In genomic region chr16:494676-495075, GRCh38 we compare ENCODE assay signal across 6 cellular contexts. TPM values are rescaled to one million over a fixed set of nuclear protein-coding genes. Genes with fewer than 3 reads are reported as not detected.
DNase-seq lines count a peak whose midpoint lies in the region; FAIRE-seq and TF ChIP-seq lines count a peak whose summit lies in the region.
"Not testable (repeated sequence)": the region's sequence is repeated elsewhere in the genome, so short reads cannot be mapped to it uniquely, and the experiment has no call there.

No MANE protein-coding gene starts in this region.

- FAIRE-seq in GM12891 (lab: Jason Lieb, UNC) (peak; percentile 50), bronchial epithelial cell (lab: Jason Lieb, UNC) (peak; percentile 40), colon (lab: Jason Lieb, UNC) (peak; percentile 98), small intestine (lab: Jason Lieb, UNC) (peak; percentile 97)

- not testable (repeated sequence) for H3K27ac ChIP-seq in esophagus squamous epithelium; small intestine (ENCODE audit: low read depth in 1 of 2, low read length in 1 of 2)

- not testable (repeated sequence) for TF ChIP-seq POLR2A in GM12891 (IDR thresholded peaks at IDR 0.05; ENCODE audit: low read depth, low read length); esophagus squamous epithelium (IDR thresholded peaks at IDR 0.05)

- not testable (repeated sequence) for H3K27me3 ChIP-seq in bronchial epithelial cell (ENCODE audit: control insufficient read depth, insufficient read depth, low read length); esophagus squamous epithelium; small intestine (ENCODE audit: control insufficient read depth in 2 of 2, insufficient read depth in 2 of 2, low read length in 2 of 2)

- H3K36me3 ChIP-seq in bronchial epithelial cell (ENCODE audit: control insufficient read depth, insufficient read depth, low read length) (peaks cover 13% of the 10 kb centered on the region), esophagus squamous epithelium (peaks cover 0 to 45% (median 4%) of the 10 kb centered on the region in 3 donors)
- not testable (repeated sequence) for H3K36me3 ChIP-seq in small intestine (ENCODE audit: control insufficient read depth in 2 of 2, insufficient read depth in 2 of 2, low read length in 2 of 2)

- H3K4me3 ChIP-seq in bronchial epithelial cell (ENCODE audit: low read depth, low read length); esophagus squamous epithelium; small intestine (ENCODE audit: low read depth in 1 of 2, low read length in 2 of 2): not testable (repeated sequence)

- TF ChIP-seq CTCF in bronchial epithelial cell (IDR thresholded peaks at IDR 0.05; ENCODE audit: insufficient read depth, low read length, severe bottlenecking); esophagus squamous epithelium (IDR thresholded peaks at IDR 0.05): not testable (repeated sequence)

- not testable (repeated sequence) for DNase-seq in GM12891 (ENCODE audit: insufficient read length, low spot score); bronchial epithelial cell (ENCODE audit: low read depth); small intestine
- DNase-seq in esophagus squamous epithelium (lab: John Stamatoyannopoulos, UW) (peak; percentile 15), mesenteric fat pad (ENCODE audit: low spot score) (peak; percentile 93)

- not testable (repeated sequence) for H3K4me1 ChIP-seq in esophagus squamous epithelium; small intestine (ENCODE audit: control insufficient read depth in 2 of 2, insufficient read depth in 1 of 2, low read depth in 1 of 2, low read length in 1 of 2)

- H3K9me3 ChIP-seq in esophagus squamous epithelium; small intestine (ENCODE audit: control insufficient read depth, low read depth): not testable (repeated sequence)

- intact Hi-C loops in esophagus squamous epithelium (cut with DNase I), result loop anchor here (10.0 kb wide), 1 partner anchor 100 kb away; the partner anchor contains the start of gene NME4

- WGBS in esophagus squamous epithelium, 2 donors, result 74 to 81% methylated on average over 15 of the region's 15 CpGs
- WGBS in small intestine, 3 donors, result 80 to 86% (median 85%) methylated on average over 15 of the region's 15 CpGs

RNA-seq across cellular contexts. Expression of gene CAPN15, which starts 32.8 kb away (rescaled TPM):
- 20.2 TPM for polyA plus RNA-seq in GM12891 (2012; ENCODE audit: low read depth, missing spikeins)
- total RNA-seq in bronchial epithelial cell (27.1 and 31.9 TPM in 2 replicates), esophagus squamous epithelium (10 to 100 TPM; 29.4 to 69.6 (median 52.4) TPM), mesenteric fat pad (49.2 TPM)
- polyA plus RNA-seq in small intestine, result 100 to 1,000 TPM in 1 of 3 donors, 10 to 100 TPM in 2; 64.5 to 105 (median 75.9) TPM
